ENCODE assay signal across 9 cellular contexts in genomic region chr17:28551421-28552186, GRCh38. TPM values are rescaled to one million over a fixed set of nuclear protein-coding genes. Genes with fewer than 3 reads are reported as not detected.
DNase-seq lines count a peak whose midpoint lies in the region; ATAC-seq lines count a peak whose summit lies in the region.
"Had no signal": no experiment of that assay in that cellular context is flagged by ENCODE, and none has a peak within 500 bp of the region (broad histone marks: within the 10 kb centered on the region; RNA-seq: fewer than 3 reads in every experiment).

No MANE protein-coding gene starts in this region.

- no peaks in the 10 kb centered on the region for H3K9me3 Mint-ChIP-seq in activated naive CD8-positive, alpha-beta T cell treated with anti-CD3 and anti-CD28 coated beads for 36 hours
- no peaks in the 10 kb centered on the region for H3K9me3 Mint-ChIP-seq in stimulated activated naive B cell treated with anti-CD40 and anti-IgM and Interleukin-4, amounts not matched to agents 10 μg/mL and 1 μg/mL and 100 μg/mL, for 72 hours

- peak overlapping the region; percentile 75 for H3K4me3 ChIP-seq in iPS-18a (ENCODE audit: low read length)

- H3K9ac ChIP-seq in iPS-18a (ENCODE audit: low read length) = peak overlapping the region; percentile 45

- ATAC-seq in HG03354 (IDR thresholded peaks at IDR 0.05; ENCODE audit: poor library complexity, severe bottlenecking, unreplicated experiment) (peak; percentile 15), GM18519 (IDR thresholded peaks at IDR 0.05; ENCODE audit: low FRiP score, unreplicated experiment) (no peak), HG03108 (IDR thresholded peaks at IDR 0.05; ENCODE audit: unreplicated experiment) (no peak)
- ATAC-seq in stimulated activated naive B cell treated with anti-CD40 and anti-IgM and Interleukin-4, amounts not matched to agents 10 μg/mL and 1 μg/mL and 100 μg/mL, for 72 hours (replicated peaks) = no peak

- H3K9me3 ChIP-seq in iPS-18a (ENCODE audit: control insufficient read depth, low read depth, low read length) = no peaks in the 10 kb centered on the region

- peak overlapping the region; percentile 42 for H3K27ac Mint-ChIP-seq in activated naive CD8-positive, alpha-beta T cell treated with anti-CD3 and anti-CD28 coated beads for 36 hours
- peak overlapping the region; percentile 86 for H3K27ac Mint-ChIP-seq in stimulated activated naive B cell treated with anti-CD40 and anti-IgM and Interleukin-4, amounts not matched to agents 10 μg/mL and 1 μg/mL and 100 μg/mL, for 72 hours

- peak; percentile 55 for DNase-seq in AG20443 (ENCODE audit: low spot score)
- no peak for DNase-seq in activated naive CD8-positive, alpha-beta T cell treated with anti-CD3 and anti-CD28 coated beads for 36 hours
- DNase-seq in stimulated activated naive B cell treated with anti-CD40 and anti-IgM and Interleukin-4, amounts not matched to agents 10 μg/mL and 1 μg/mL and 100 μg/mL, for 72 hours = no peak
- no peak for DNase-seq in stimulated activated CD4-positive, alpha-beta T cell treated with anti-CD3 and anti-CD28 coated beads, Interleukin-4, amount 100 ng/mL, for 1 hour

- no peak overlapping the region for H3K27ac ChIP-seq in iPS-18a (ENCODE audit: low read length)

- peak overlapping the region; percentile 89 for H3K4me3 Mint-ChIP-seq in activated naive CD8-positive, alpha-beta T cell treated with anti-CD3 and anti-CD28 coated beads for 36 hours
- H3K4me3 Mint-ChIP-seq in stimulated activated naive B cell treated with anti-CD40 and anti-IgM and Interleukin-4, amounts not matched to agents 10 μg/mL and 1 μg/mL and 100 μg/mL, for 72 hours = peak overlapping the region; percentile 89 to 99

- peaks cover 11% of the 10 kb centered on the region for H3K4me1 ChIP-seq in iPS-18a (ENCODE audit: control insufficient read depth, low read depth, low read length)

- no peaks in the 10 kb centered on the region for H3K27me3 Mint-ChIP-seq in activated naive CD8-positive, alpha-beta T cell treated with anti-CD3 and anti-CD28 coated beads for 36 hours
- H3K27me3 Mint-ChIP-seq in stimulated activated naive B cell treated with anti-CD40 and anti-IgM and Interleukin-4, amounts not matched to agents 10 μg/mL and 1 μg/mL and 100 μg/mL, for 72 hours = no peaks in the 10 kb centered on the region

- H3K4me1 Mint-ChIP-seq in activated naive CD8-positive, alpha-beta T cell treated with anti-CD3 and anti-CD28 coated beads for 36 hours = peaks cover 47% of the 10 kb centered on the region
- H3K4me1 Mint-ChIP-seq in stimulated activated naive B cell treated with anti-CD40 and anti-IgM and Interleukin-4, amounts not matched to agents 10 μg/mL and 1 μg/mL and 100 μg/mL, for 72 hours = peaks cover 56 to 64% of the 10 kb centered on the region in 2 donors

- H3K36me3 Mint-ChIP-seq in activated naive CD8-positive, alpha-beta T cell treated with anti-CD3 and anti-CD28 coated beads for 36 hours = peaks cover 13% of the 10 kb centered on the region
- peaks cover 25 to 52% of the 10 kb centered on the region in 2 donors for H3K36me3 Mint-ChIP-seq in stimulated activated naive B cell treated with anti-CD40 and anti-IgM and Interleukin-4, amounts not matched to agents 10 μg/mL and 1 μg/mL and 100 μg/mL, for 72 hours

- H3K36me3 ChIP-seq in iPS-18a (ENCODE audit: control insufficient read depth, low read depth, low read length) = peaks cover 32% of the 10 kb centered on the region

- H3K27me3 ChIP-seq in iPS-18a (ENCODE audit: control insufficient read depth, insufficient read depth, low read length) = no peaks in the 10 kb centered on the region

RNA-seq across cellular contexts. Expression of gene UNC119, which starts 0.8 kb away (rescaled TPM):
- 10 to 100 TPM; 31.5 to 34.3 TPM for total RNA-seq in activated naive CD8-positive, alpha-beta T cell treated with anti-CD3 and anti-CD28 coated beads for 36 hours

RNA-seq across cellular contexts. Expression of gene PIGS, which starts 19.7 kb away (rescaled TPM):
- total RNA-seq in activated naive CD8-positive, alpha-beta T cell treated with anti-CD3 and anti-CD28 coated beads for 36 hours = 10 to 100 TPM; 41.5 to 42.5 TPM

RNA-seq across cellular contexts. Expression of gene ALDOC, which starts 25.1 kb away (rescaled TPM):
- total RNA-seq in activated naive CD8-positive, alpha-beta T cell treated with anti-CD3 and anti-CD28 coated beads for 36 hours = 10 to 100 TPM; 85.6 to 85.8 TPM

RNA-seq across cellular contexts. Expression of gene FOXN1, which starts 45.5 kb away (rescaled TPM):
- total RNA-seq in activated naive CD8-positive, alpha-beta T cell treated with anti-CD3 and anti-CD28 coated beads for 36 hours = not detected
- total RNA-seq: renal cortical epithelial cell had no signal

RNA-seq across cellular contexts. Expression of gene SPAG5, which starts 47.2 kb away (rescaled TPM):
- 100 to 1,000 TPM; 111 to 122 TPM for total RNA-seq in activated naive CD8-positive, alpha-beta T cell treated with anti-CD3 and anti-CD28 coated beads for 36 hours
